11 cellular contexts compared by ENCODE assay signal in the genomic region with DNA sequence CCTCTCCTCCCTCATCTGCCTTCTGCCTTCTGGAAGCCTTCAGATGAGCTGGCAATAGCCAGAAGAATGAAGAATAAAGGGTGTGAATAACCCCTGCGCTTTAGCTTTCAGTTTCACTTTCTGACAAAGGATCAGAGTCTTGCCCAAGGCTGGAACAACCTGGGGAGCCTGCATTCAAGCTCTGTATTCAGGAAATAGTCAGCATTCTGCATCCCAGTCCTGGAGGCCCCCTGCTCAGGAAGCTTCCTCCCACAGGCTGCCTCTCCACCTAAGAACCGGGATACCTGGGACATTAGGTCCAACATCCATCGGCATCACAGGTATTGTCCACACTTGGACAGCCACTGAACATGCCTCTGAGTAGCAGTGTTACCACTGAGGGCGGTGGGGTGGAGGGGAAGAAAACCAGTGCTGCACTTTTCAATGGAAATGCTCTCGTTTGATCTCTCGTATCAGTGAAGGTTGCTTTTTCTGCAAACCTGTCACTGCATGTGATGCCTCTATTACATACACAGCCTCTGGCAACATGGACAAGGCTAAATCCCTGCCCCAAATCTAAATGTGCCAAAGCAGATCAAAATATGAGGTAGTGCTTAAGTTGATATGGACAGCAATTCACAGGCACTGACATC. TPM values are rescaled to one million over a fixed set of nuclear protein-coding genes. Genes with fewer than 3 reads are reported as not detected.
A peak's percentile ranks its signal among the peaks of the same experiment; 100 is the strongest.
DNase-seq lines count a peak whose midpoint lies in the region; ATAC-seq and TF ChIP-seq lines count a peak whose summit lies in the region.
"Had no signal": no experiment of that assay in that cellular context is flagged by ENCODE, and none has a peak within 500 bp of the region (broad histone marks: within the 10 kb centered on the region; RNA-seq: fewer than 3 reads in every experiment).

No MANE protein-coding gene starts in this region.

- no peak overlapping the region for H3K4me3 Mint-ChIP-seq in stimulated activated effector memory CD8-positive, alpha-beta T cell treated with anti-CD3 and anti-CD28 coated beads, Interleukin-12 subunit alpha, Interleukin-12 subunit beta, amount 100 ng/mL, for 72 hours
- H3K4me3 Mint-ChIP-seq: naive B cell had no signal

- no peaks in the 10 kb centered on the region for H3K9me3 Mint-ChIP-seq in stimulated activated effector memory CD8-positive, alpha-beta T cell treated with anti-CD3 and anti-CD28 coated beads, Interleukin-12 subunit alpha, Interleukin-12 subunit beta, amount 100 ng/mL, for 72 hours
- H3K9me3 Mint-ChIP-seq: naive B cell had no signal

- in situ Hi-C loops in transverse colon (cut with MboI; ENCODE audit: low pct_ligation_motif_present in 1 of 4, low pct_unique_long_range_greater_than_20kb in 1 of 4, low sequenced_read_pairs in 3 of 4) = no loop called here

- H3K9me3 ChIP-seq in fibroblast of lung (ENCODE audit: control insufficient read depth, insufficient read depth, low read depth, low read length) (no peaks in the 10 kb centered on the region), transverse colon (no peaks in the 10 kb centered on the region)

- ATAC-seq in stimulated activated effector memory CD8-positive, alpha-beta T cell treated with anti-CD3 and anti-CD28 coated beads, Interleukin-12 subunit alpha, Interleukin-12 subunit beta, amount 100 ng/mL, for 72 hours = peak; percentile 32

- TF ChIP-seq POLR2A in transverse colon (IDR thresholded peaks at IDR 0.05) = no peak

- no peak overlapping the region for H3K9ac ChIP-seq in fibroblast of lung (ENCODE audit: insufficient read depth, low read length)

- no peaks in the 10 kb centered on the region for H4K20me1 ChIP-seq in fibroblast of lung (ENCODE audit: control insufficient read depth, extremely low read depth, insufficient read depth, low read length)

- H3K36me3 Mint-ChIP-seq in stimulated activated effector memory CD8-positive, alpha-beta T cell treated with anti-CD3 and anti-CD28 coated beads, Interleukin-12 subunit alpha, Interleukin-12 subunit beta, amount 100 ng/mL, for 72 hours = no peaks in the 10 kb centered on the region
- H3K36me3 Mint-ChIP-seq: naive B cell had no signal

- H3K4me3 ChIP-seq in fibroblast of lung (replicated peaks in 1 of 4; ENCODE audit: control extremely low read depth in 1 of 4, insufficient read depth in 1 of 4, low read depth in 3 of 4, low read length in 4 of 4) (peak overlapping the region in 3 of 4 experiments; percentile 20 to 32 (median 21)), transverse colon (no peak overlapping the region)

- WGBS in transverse colon (ENCODE audit: low coverage in 1 of 2), 2 donors = 20 to 52% methylated on average over 1 to 6 of the region's 6 CpGs

- peaks cover 6% of the 10 kb centered on the region for H3K4me1 Mint-ChIP-seq in stimulated activated effector memory CD8-positive, alpha-beta T cell treated with anti-CD3 and anti-CD28 coated beads, Interleukin-12 subunit alpha, Interleukin-12 subunit beta, amount 100 ng/mL, for 72 hours

- intact Hi-C loops in transverse colon (cut with DNase I; ENCODE audit: low total_unique reads) = no loop called here

- H3K27me3 ChIP-seq in fibroblast of lung (ENCODE audit: control insufficient read depth, insufficient read depth, low read length) (no peaks in the 10 kb centered on the region), transverse colon (no peaks in the 10 kb centered on the region)

- no peaks in the 10 kb centered on the region for H3K36me3 ChIP-seq in fibroblast of lung (ENCODE audit: control insufficient read depth, insufficient read depth, low read length)
- no peaks in the 10 kb centered on the region for H3K36me3 ChIP-seq in transverse colon

- H3K27ac Mint-ChIP-seq in stimulated activated effector memory CD8-positive, alpha-beta T cell treated with anti-CD3 and anti-CD28 coated beads, Interleukin-12 subunit alpha, Interleukin-12 subunit beta, amount 100 ng/mL, for 72 hours = no peak overlapping the region

- no peak for TF ChIP-seq EP300 in transverse colon (IDR thresholded peaks at IDR 0.05; ENCODE audit: low read depth)

- H3K4me1 ChIP-seq in fibroblast of lung (ENCODE audit: control insufficient read depth, extremely low read depth, insufficient read depth, low read length) = no peaks in the 10 kb centered on the region
- no peaks in the 10 kb centered on the region for H3K4me1 ChIP-seq in transverse colon

- no peaks in the 10 kb centered on the region for H3K79me2 ChIP-seq in fibroblast of lung (ENCODE audit: control insufficient read depth, insufficient read depth, low read length)

- peak; percentile 6 for DNase-seq in NCI-H345 (lab: John Stamatoyannopoulos, UW)
- no peak for DNase-seq in NCI-H345 treated with DMSO at 0.1 percent for 48 hours (lab: John Stamatoyannopoulos, UW; ENCODE audit: unreplicated experiment)
- peak; percentile 8 for DNase-seq in NCI-H226
- DNase-seq in fibroblast of lung (ENCODE audit: low read depth in 2 of 2) = peak in 1 of 2 donors; percentile 5
- DNase-seq in stimulated activated effector memory CD8-positive, alpha-beta T cell treated with anti-CD3 and anti-CD28 coated beads, Interleukin-12 subunit alpha, Interleukin-12 subunit beta, amount 100 ng/mL, for 72 hours (ENCODE audit: low spot score in 2 of 2) = no peak
- DNase-seq in transverse colon = no peak
- no peak for DNase-seq in epidermal melanocyte (ENCODE audit: insufficient read length, low spot score)
- DNase-seq in NCI-H1694 (lab: John Stamatoyannopoulos, UW) = no peak
- DNase-seq: activated CD4-positive, CD25-positive, alpha-beta regulatory T cell treated with anti-CD3 and anti-CD28 coated beads, Interleukin-2, amount 50 U/mL, for 72 hours; naive B cell; NCI-H1694 treated with DMSO at 0.1 percent for 48 hours had no signal

- H3K27ac ChIP-seq in fibroblast of lung (ENCODE audit: insufficient read depth, low read length) = no peak overlapping the region
- no peak overlapping the region for H3K27ac ChIP-seq in transverse colon

- TF ChIP-seq CTCF in fibroblast of lung (conservative IDR thresholded peaks at IDR 0.05 in 1 of 2, IDR thresholded peaks at IDR 0.05 in 1 of 2; ENCODE audit: low read depth in 1 of 2, low read length in 2 of 2) = no peak
- no peak for TF ChIP-seq CTCF in transverse colon (IDR thresholded peaks at IDR 0.05)

- H3K4me2 ChIP-seq in fibroblast of lung (ENCODE audit: extremely low read depth, insufficient read depth, low read length) = peak overlapping the region; percentile 68

- H2AFZ ChIP-seq in fibroblast of lung (ENCODE audit: low read length) = peak overlapping the region; percentile 62

RNA-seq across cellular contexts. Expression of gene ACO1, which starts 39.8 kb away (rescaled TPM):
- 51.1 and 77.8 TPM in 2 replicates for total RNA-seq in fibroblast of lung
- polyA plus RNA-seq in fibroblast of lung = 147 and 158 TPM in 2 replicates
- 96.1 and 102 TPM in 2 replicates for polyA plus RNA-seq in fibroblast of lung (2012)
- 86.7 and 101 TPM in 2 replicates for polyA minus RNA-seq in fibroblast of lung (ENCODE audit: low replicate concordance)
- 10 to 100 TPM; 10.1 to 34.5 (median 27.3) TPM for total RNA-seq in transverse colon

Comparison
In these comparisons a context has a peak if more than half of its experiments do, and no peak if none do; other contexts are left out.
1. DNase-seq: peak in NCI-H345 (single experiment) and NCI-H226 (single experiment); none in NCI-H345 treated with DMSO at 0.1 percent for 48 hours (single experiment), stimulated activated effector memory CD8-positive, alpha-beta T cell treated with anti-CD3 and anti-CD28 coated beads, Interleukin-12 subunit alpha, Interleukin-12 subunit beta, amount 100 ng/mL, for 72 hours (0 of 2), transverse colon (single experiment), epidermal melanocyte (single experiment) and NCI-H1694 (single experiment).
2. H3K4me3 ChIP-seq: peak in fibroblast of lung (3 of 4); none in transverse colon (0 of 4).